ENCODE assay signal across 16 cellular contexts in the genomic region with DNA sequence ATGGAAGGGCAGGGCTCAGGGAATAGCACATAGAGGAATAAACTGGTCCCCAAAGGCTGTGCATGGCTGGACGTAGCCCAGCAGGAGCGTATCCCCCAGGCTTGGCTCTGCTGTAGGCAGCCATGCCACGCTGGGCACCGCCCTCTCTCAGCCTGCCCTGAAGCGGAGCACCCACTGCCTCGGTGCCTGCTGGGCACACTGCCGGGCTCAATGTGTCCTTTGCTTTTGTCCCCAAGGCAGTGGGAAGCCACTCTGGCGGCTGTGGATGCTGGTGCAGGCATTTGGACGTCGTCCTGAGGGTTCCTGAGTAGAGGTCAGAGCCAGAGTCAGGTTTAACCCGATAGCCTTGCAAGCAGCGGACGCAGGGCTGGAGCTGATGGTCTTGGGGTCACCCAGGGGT.
DNase-seq lines count a peak whose midpoint lies in the region; ATAC-seq and TF ChIP-seq lines count a peak whose summit lies in the region.
"Had no signal": no experiment of that assay in that cellular context is flagged by ENCODE, and none has a peak within 500 bp of the region (broad histone marks: within the 10 kb centered on the region; RNA-seq: fewer than 3 reads in every experiment).

No MANE protein-coding gene starts in this region.

- no peak overlapping the region for H3K23ac ChIP-seq in neuronal stem cell (ENCODE audit: low read depth, low read length, poor library complexity)

- H3K14ac ChIP-seq in neuronal stem cell (ENCODE audit: low read length): no peak overlapping the region

- no peaks in the 10 kb centered on the region for H3K36me3 ChIP-seq in CD8-positive, alpha-beta T cell (ENCODE audit: insufficient read depth, low read length)
- H3K36me3 ChIP-seq in WERI-Rb-1 (no peaks in the 10 kb centered on the region), neuronal stem cell (replicated peaks in 1 of 2; ENCODE audit: control insufficient read depth in 2 of 2, insufficient read depth in 2 of 2, low read length in 2 of 2) (no peaks in the 10 kb centered on the region)

- H3K9me3 ChIP-seq in CD8-positive, alpha-beta T cell (ENCODE audit: low read length): no peaks in the 10 kb centered on the region
- H3K9me3 ChIP-seq in WERI-Rb-1 (ENCODE audit: severe bottlenecking) (no peaks in the 10 kb centered on the region), neuronal stem cell (replicated peaks in 1 of 2; ENCODE audit: control insufficient read depth in 2 of 2, insufficient read depth in 1 of 2, low read depth in 1 of 2, low read length in 2 of 2) (no peaks in the 10 kb centered on the region)
- H3K9me3 ChIP-seq: Caco-2 had no signal

- peaks cover 5% of the 10 kb centered on the region for H3K4me1 ChIP-seq in CD8-positive, alpha-beta T cell (ENCODE audit: insufficient read depth, low read length)
- peaks cover 0 to 23% of the 10 kb centered on the region in 2 donors for H3K4me1 ChIP-seq in neuronal stem cell (ENCODE audit: control insufficient read depth in 2 of 2, insufficient read depth in 1 of 2, low read depth in 1 of 2, low read length in 2 of 2)
- H3K4me1 ChIP-seq: Caco-2 had no signal

- H3K9me3 Mint-ChIP-seq in CD8-positive, alpha-beta T cell: no peaks in the 10 kb centered on the region
- H3K9me3 Mint-ChIP-seq: CD4-positive, alpha-beta T cell; H9 had no signal

- no peak overlapping the region for H3K4ac ChIP-seq in neuronal stem cell (ENCODE audit: low read length)

- intact Hi-C loops in Right ventricle myocardium superior (cut with DNase I): no loop called here
- intact Hi-C loops in Right ventricle myocardium inferior (cut with DNase I): no loop called here
- intact Hi-C loops in CD8-positive, alpha-beta T cell (cut with DNase I, micrococcal nuclease): no loop called here
- intact Hi-C loops in left colon (cut with DNase I, micrococcal nuclease): no loop called here

- CTCF ChIA-PET in CD8-positive, alpha-beta T cell (lab: Charles Lee): interaction anchor here (1.2 kb wide), 1 partner anchor 8 kb away, joined by 4 read pairs; no protein-coding TSS in a partner anchor

- H3K18ac ChIP-seq in neuronal stem cell (ENCODE audit: low read length): peak overlapping the region; percentile 68

- H3K4me2 ChIP-seq in neuronal stem cell (ENCODE audit: insufficient read depth, low read length, poor library complexity, severe bottlenecking): no peak overlapping the region

- no peak overlapping the region for H4K8ac ChIP-seq in neuronal stem cell (ENCODE audit: low read depth, low read length)

- no peak overlapping the region for H2AFZ ChIP-seq in neuronal stem cell (ENCODE audit: low read length)
- H2AFZ ChIP-seq: GM23248 had no signal

- no peak overlapping the region for H2BK5ac ChIP-seq in neuronal stem cell (ENCODE audit: low read length)

- no CpG with 5 or more reads among the region's 13 CpGs for WGBS in neuronal stem cell (ENCODE audit: extremely low coverage in 2 of 2, insufficient read length in 2 of 2, insufficient replicate concordance in 1 of 2), 2 donors

- H3K4me1 Mint-ChIP-seq in CD8-positive, alpha-beta T cell (ENCODE audit: low read depth): peaks cover 6% of the 10 kb centered on the region

- H2BK120ac ChIP-seq in neuronal stem cell (ENCODE audit: low read depth, low read length): no peak overlapping the region

- ATAC-seq in Right ventricle myocardium superior (ENCODE audit: poor library complexity): no peak
- no peak for ATAC-seq in Right ventricle myocardium inferior
- no peak for ATAC-seq in CD8-positive, alpha-beta T cell
- ATAC-seq in HG03442 (IDR thresholded peaks at IDR 0.05; ENCODE audit: unreplicated experiment): no peak
- ATAC-seq in left colon: no peak
- ATAC-seq: HCT116 had no signal

- peak overlapping the region; percentile 74 for H2BK15ac ChIP-seq in neuronal stem cell (ENCODE audit: low read length)

- no peak overlapping the region for H3K4me3 ChIP-seq in CD8-positive, alpha-beta T cell (ENCODE audit: low read depth, low read length)
- H3K4me3 ChIP-seq in WERI-Rb-1 (ENCODE audit: low read depth, low read length): no peak overlapping the region
- no peak overlapping the region for H3K4me3 ChIP-seq in neuronal stem cell (ENCODE audit: low read length in 2 of 2)
- H3K4me3 ChIP-seq: GM23248 had no signal

- H3K27me3 ChIP-seq in CD8-positive, alpha-beta T cell (ENCODE audit: insufficient read depth, low read length): peaks cover 4% of the 10 kb centered on the region
- H3K27me3 ChIP-seq in WERI-Rb-1 (ENCODE audit: insufficient read depth, low read depth, severe bottlenecking): no peaks in the 10 kb centered on the region
- peaks cover 0 to 89% (median 0%) of the 10 kb centered on the region in 3 experiments for H3K27me3 ChIP-seq in neuronal stem cell (ENCODE audit: control insufficient read depth in 3 of 3, insufficient read depth in 3 of 3, low read depth in 1 of 3, low read length in 3 of 3)

- no peak overlapping the region for H3K9ac ChIP-seq in neuronal stem cell (ENCODE audit: low read depth, low read length, poor library complexity)
- H3K9ac ChIP-seq: GM23248 had no signal

- H3K79me1 ChIP-seq in neuronal stem cell (ENCODE audit: low read depth, low read length): peaks cover 1% of the 10 kb centered on the region

- no peak overlapping the region for H3K4me3 Mint-ChIP-seq in CD8-positive, alpha-beta T cell
- H3K4me3 Mint-ChIP-seq: CD14-positive monocyte; CD4-positive, alpha-beta T cell; H9 had no signal

- H2AK5ac ChIP-seq in neuronal stem cell (ENCODE audit: low read depth, low read length): peak overlapping the region; percentile 98

- no peaks in the 10 kb centered on the region for H3K36me3 Mint-ChIP-seq in CD8-positive, alpha-beta T cell
- H3K36me3 Mint-ChIP-seq: CD14-positive monocyte had no signal

- peak; percentile 4 for DNase-seq in Right ventricle myocardium superior
- no peak for DNase-seq in Right ventricle myocardium inferior (ENCODE audit: missing footprints)
- DNase-seq in CD8-positive, alpha-beta T cell: no peak
- no peak for DNase-seq in WERI-Rb-1
- no peak for DNase-seq in neuronal stem cell (ENCODE audit: low spot score)
- DNase-seq in left colon: no peak
- no peak for DNase-seq in COR-L47 (lab: John Stamatoyannopoulos, UW)
- DNase-seq: Caco-2; CD4-positive, alpha-beta T cell; DMS153; DND-41; GM23248; H9 had no signal

- H3K27ac ChIP-seq in CD8-positive, alpha-beta T cell (ENCODE audit: low read depth, low read length): no peak overlapping the region
- H3K27ac ChIP-seq in WERI-Rb-1 (peak overlapping the region; percentile 78), neuronal stem cell (replicated peaks; ENCODE audit: low read length) (no peak overlapping the region)
- H3K27ac ChIP-seq: GM23248 had no signal

- POLR2A ChIA-PET in CD8-positive, alpha-beta T cell (lab: Charles Lee): no interaction called here

- peaks cover 41% of the 10 kb centered on the region for H3K27me3 Mint-ChIP-seq in CD8-positive, alpha-beta T cell (ENCODE audit: low read depth)

- H4K91ac ChIP-seq in neuronal stem cell (ENCODE audit: low read depth, low read length, poor library complexity): no peak overlapping the region

- H3K27ac Mint-ChIP-seq in CD8-positive, alpha-beta T cell: peak overlapping the region; percentile 62
- H3K27ac Mint-ChIP-seq: CD14-positive monocyte; CD4-positive, alpha-beta T cell; H9 had no signal

- peak overlapping the region; percentile 59 for H2BK12ac ChIP-seq in neuronal stem cell (ENCODE audit: low read length)

- TF ChIP-seq CTCF in CD8-positive, alpha-beta T cell (IDR thresholded peaks at IDR 0.05): no peak
- no peak for TF ChIP-seq CTCF in WERI-Rb-1 (IDR thresholded peaks at IDR 0.05; ENCODE audit: low read depth, low read length)
